16 cellular contexts compared by ENCODE assay signal in genomic region chr14:64640839-64641238, GRCh38.
DNase-seq lines count a peak whose midpoint lies in the region; FAIRE-seq and TF ChIP-seq lines count a peak whose summit lies in the region.
"Had no signal": no experiment of that assay in that cellular context is flagged by ENCODE, and none has a peak within 500 bp of the region (broad histone marks: within the 10 kb centered on the region; RNA-seq: fewer than 3 reads in every experiment).

No MANE protein-coding gene starts in this region.

- H4K20me1 ChIP-seq in H1 (replicated peaks in 1 of 2; ENCODE audit: control insufficient read depth in 1 of 2, insufficient read depth in 2 of 2, low read length in 2 of 2): no peaks in the 10 kb centered on the region

- no peak overlapping the region for H2BK5ac ChIP-seq in H1 (ENCODE audit: low read depth, low read length)
- H2BK5ac ChIP-seq in mesenchymal stem cell (ENCODE audit: low read depth, low read length, poor library complexity, severe bottlenecking): no peak overlapping the region

- no peak overlapping the region for H4K5ac ChIP-seq in H1 (ENCODE audit: insufficient read length, low read depth, low read length)

- TF ChIP-seq EP300 in H1 (IDR thresholded peaks at IDR 0.05; ENCODE audit: borderline replicate concordance in 1 of 2, low read depth in 2 of 2, low read length in 2 of 2): no peak

- H3K9me3 ChIP-seq in H1 (ENCODE audit: insufficient read depth in 2 of 2, low read depth in 1 of 2, low read length in 1 of 2) (no peaks in the 10 kb centered on the region), mesenchymal stem cell (ENCODE audit: control insufficient read depth, low read length) (peaks cover 5% of the 10 kb centered on the region)

- H3K23ac ChIP-seq in H1 (ENCODE audit: insufficient read length): no peak overlapping the region
- no peak overlapping the region for H3K23ac ChIP-seq in mesenchymal stem cell (ENCODE audit: low read length in 2 of 2)

- TF ChIP-seq RAD21 in H1 (IDR thresholded peaks at IDR 0.05 in 1 of 2, conservative IDR thresholded peaks at IDR 0.05 in 1 of 2; ENCODE audit: low read depth in 2 of 2, low read length in 2 of 2): no peak

- H2AK5ac ChIP-seq in H1 (ENCODE audit: low read depth, low read length): no peak overlapping the region
- H2AK5ac ChIP-seq in mesenchymal stem cell (ENCODE audit: low read length, severe bottlenecking): peak overlapping the region; percentile 90

- peak overlapping the region; percentile 35; the same call in 1 of the 2 replicates for H2BK20ac ChIP-seq in H1 (ENCODE audit: low read length)

- TF ChIP-seq CTCF in H1 (IDR thresholded peaks at IDR 0.05; ENCODE audit: control extremely low read depth in 1 of 3, insufficient read depth in 1 of 3, low read depth in 1 of 3, low read length in 3 of 3): no peak
- no peak for TF ChIP-seq CTCF in GM10266 (IDR thresholded peaks at IDR 0.05; ENCODE audit: control insufficient read depth, insufficient read depth, low read depth, missing control alignments)

- H2BK12ac ChIP-seq in H1 (ENCODE audit: low read depth, low read length): no peak overlapping the region
- no peak overlapping the region for H2BK12ac ChIP-seq in mesenchymal stem cell (ENCODE audit: low read length in 2 of 2)

- H3K23me2 ChIP-seq in H1 (ENCODE audit: low read depth, low read length): no peaks in the 10 kb centered on the region

- H3K4me3 ChIP-seq in H1 (ENCODE audit: extremely low read depth in 1 of 4, insufficient read depth in 2 of 4, low read depth in 3 of 4, low read length in 4 of 4) (no peak overlapping the region), mesenchymal stem cell (ENCODE audit: insufficient read depth in 1 of 2, low read depth in 1 of 2, low read length in 2 of 2) (no peak overlapping the region)
- H3K4me3 ChIP-seq: GM12878 had no signal

- no peaks in the 10 kb centered on the region for H3K79me2 ChIP-seq in H1 (ENCODE audit: control insufficient read depth in 1 of 2, insufficient read depth in 2 of 2, low read length in 2 of 2)

- H3K56ac ChIP-seq in H1 (replicated peaks; ENCODE audit: insufficient read length, low read depth, low read length): no peak overlapping the region

- CTCF ChIA-PET in H1 (lab: Charles Lee; ENCODE audit: partially characterized antibody): interaction anchor here (0.6 to 2.3 kb wide), 3 partner anchors 12 to 65 kb away, joined by 3 to 11 read pairs (median 5); no protein-coding TSS in a partner anchor

- peak; percentile 13 for DNase-seq in NCI-H82 treated with DMSO at 0.1 percent for 48 hours (lab: John Stamatoyannopoulos, UW; ENCODE audit: unreplicated experiment)
- DNase-seq in NCI-H82 (lab: John Stamatoyannopoulos, UW): no peak
- no peak for DNase-seq in H1 (ENCODE audit: low read depth in 1 of 2, low spot score in 2 of 2)
- no peak for DNase-seq in mesenchymal stem cell
- no peak for DNase-seq in GM10266 (ENCODE audit: extremely low spot score)
- no peak for DNase-seq in NCI-H526 (lab: John Stamatoyannopoulos, UW)
- DNase-seq in mucosa of gallbladder (ENCODE audit: low spot score): no peak
- DNase-seq: C1 segment of cervical spinal cord; Calu3; CD4-positive, alpha-beta T cell; DMS 273 treated with DMSO at 0.1 percent for 48 hours had no signal

- H3K9ac ChIP-seq in H1 (replicated peaks in 1 of 4; ENCODE audit: extremely low read depth in 1 of 4, low read depth in 3 of 4, low read length in 3 of 4) (no peak overlapping the region), mesenchymal stem cell (ENCODE audit: low read length) (no peak overlapping the region)

- WGBS in H1 (ENCODE audit: extremely low coverage in 1 of 2, insufficient coverage in 1 of 2, insufficient read length in 1 of 2, insufficient replicate concordance in 2 of 2, low coverage in 1 of 2, low lambda C conversion rate in 2 of 2, missing lambda C conversion rate in 1 of 2), 2 experiments: 87% methylated on average over 1 of the region's 1 CpG; no CpG with 5 or more reads in 1 of the 2 experiments
- WGBS in mesenchymal stem cell: no CpG with 5 or more reads among the region's 1 CpG

- H3K4ac ChIP-seq in H1 (replicated peaks; ENCODE audit: insufficient read length, low read depth, low read length) (no peak overlapping the region), mesenchymal stem cell (ENCODE audit: low read depth in 1 of 2, low read length in 2 of 2) (no peak overlapping the region)

- POLR2A ChIA-PET in H1 (lab: Charles Lee; ENCODE audit: partially characterized antibody): no interaction called here

- H3K4me2 ChIP-seq in H1 (ENCODE audit: insufficient read depth in 1 of 2, low read depth in 2 of 2, low read length in 2 of 2): no peak overlapping the region
- H3K4me2 ChIP-seq in mesenchymal stem cell (ENCODE audit: low read length, poor library complexity, severe bottlenecking): no peak overlapping the region

- no peak overlapping the region for H4K8ac ChIP-seq in H1 (ENCODE audit: extremely low read depth, insufficient read depth, low read length)
- H4K8ac ChIP-seq in mesenchymal stem cell (ENCODE audit: low read length): no peak overlapping the region

- H3K79me1 ChIP-seq in H1 (ENCODE audit: low read depth, low read length) (no peaks in the 10 kb centered on the region), mesenchymal stem cell (replicated peaks; ENCODE audit: low read length, poor library complexity, severe bottlenecking) (no peaks in the 10 kb centered on the region)

- H2AFZ ChIP-seq in H1 (ENCODE audit: low read length) (no peak overlapping the region), mesenchymal stem cell (ENCODE audit: low read depth, low read length) (no peak overlapping the region)

- H3K4me1 ChIP-seq in H1 (replicated peaks in 1 of 4; ENCODE audit: control insufficient read depth in 3 of 4, insufficient read depth in 4 of 4, low read length in 3 of 4): peaks cover 2 to 14% (median 13%) of the 10 kb centered on the region in 4 experiments
- peaks cover 22% of the 10 kb centered on the region for H3K4me1 ChIP-seq in mesenchymal stem cell (ENCODE audit: control insufficient read depth, insufficient read depth, low read depth, low read length)

- FAIRE-seq in H1 (lab: Jason Lieb, UNC): no peak
- FAIRE-seq: A204.1, GM12878, GM18507, H54 had no signal

- H3K27me3 ChIP-seq in H1 (replicated peaks in 1 of 4; ENCODE audit: control insufficient read depth in 3 of 4, extremely low read depth in 1 of 4, insufficient read depth in 3 of 4, low read length in 3 of 4) (no peaks in the 10 kb centered on the region), mesenchymal stem cell (ENCODE audit: control insufficient read depth in 1 of 2, insufficient read depth in 1 of 2, low read length in 2 of 2) (no peaks in the 10 kb centered on the region)

- H3K14ac ChIP-seq in H1 (ENCODE audit: insufficient read length): no peak overlapping the region
- H3K14ac ChIP-seq in mesenchymal stem cell (ENCODE audit: low read length in 2 of 2): no peak overlapping the region

- H3K27ac ChIP-seq in H1 (ENCODE audit: low read depth, low read length) (no peak overlapping the region), mesenchymal stem cell (ENCODE audit: low read length, poor library complexity, severe bottlenecking) (no peak overlapping the region)
- H3K27ac ChIP-seq: HL-60 had no signal

- H3K18ac ChIP-seq in H1 (ENCODE audit: extremely low read depth, low read length): no peak overlapping the region
- H3K18ac ChIP-seq in mesenchymal stem cell (ENCODE audit: low read depth in 1 of 2, low read length in 2 of 2): no peak overlapping the region

- no peak for TF ChIP-seq POLR2A in H1 (IDR thresholded peaks at IDR 0.05; ENCODE audit: control extremely low read depth in 1 of 2, low read depth in 2 of 2, low read length in 2 of 2)

- H2BK15ac ChIP-seq in H1 (ENCODE audit: low read length) (no peak overlapping the region), mesenchymal stem cell (ENCODE audit: low read depth, poor library complexity, severe bottlenecking) (no peak overlapping the region)

- H3K36me3 ChIP-seq in H1 (ENCODE audit: control insufficient read depth in 2 of 4, insufficient read depth in 4 of 4, low read length in 3 of 4): no peaks in the 10 kb centered on the region; a peak in 1 of 8 replicates
- H3K36me3 ChIP-seq in mesenchymal stem cell (ENCODE audit: control insufficient read depth in 1 of 2, insufficient read depth in 2 of 2, low read depth in 1 of 2, low read length in 2 of 2): no peaks in the 10 kb centered on the region

- H4K91ac ChIP-seq in H1 (replicated peaks; ENCODE audit: insufficient read length, low read length) (no peak overlapping the region), mesenchymal stem cell (ENCODE audit: low read length) (no peak overlapping the region)

- H2BK120ac ChIP-seq in H1 (replicated peaks; ENCODE audit: low read depth, low read length): no peak overlapping the region
- no peak overlapping the region for H2BK120ac ChIP-seq in mesenchymal stem cell (ENCODE audit: low read depth, low read length)

TF ChIP-seq in H1, 55 proteins besides CTCF, POLR2A, EP300 and RAD21:
- TF ChIP-seq CREB1 (IDR thresholded peaks at IDR 0.05) (no peak), CHD2 (IDR thresholded peaks at IDR 0.05; ENCODE audit: low read length) (no peak), KDM4A (IDR thresholded peaks at IDR 0.05; ENCODE audit: low read depth, low read length, severe bottlenecking) (no peak), HDAC2 (IDR thresholded peaks at IDR 0.05; ENCODE audit: borderline replicate concordance in 1 of 2, low read depth in 2 of 2, low read length in 2 of 2) (no peak), CBX8 (IDR thresholded peaks at IDR 0.05; ENCODE audit: borderline replicate concordance, low read depth, low read length) (no peak), ASH2L (IDR thresholded peaks at IDR 0.05; ENCODE audit: low read length) (no peak), CBX5 (IDR thresholded peaks at IDR 0.05; ENCODE audit: low read depth, low read length) (no peak), BCL11A (IDR thresholded peaks at IDR 0.05; ENCODE audit: low read depth in 2 of 2, low read length in 2 of 2) (no peak), HDAC6 (IDR thresholded peaks at IDR 0.05; ENCODE audit: low read depth, low read length) (no peak), SAP30 (IDR thresholded peaks at IDR 0.05; ENCODE audit: insufficient read depth, insufficient replicate concordance, low read length) (no peak)
